ENCODE assay signal across 10 cellular contexts in genomic region chr19:2529473-2529918, GRCh38. TPM values are rescaled to one million over a fixed set of nuclear protein-coding genes. Genes with fewer than 3 reads are reported as not detected.
DNase-seq lines count a peak whose midpoint lies in the region; ATAC-seq, FAIRE-seq and TF ChIP-seq lines count a peak whose summit lies in the region.
"Had no signal": no experiment of that assay in that cellular context is flagged by ENCODE, and none has a peak within 500 bp of the region (broad histone marks: within the 10 kb centered on the region; RNA-seq: fewer than 3 reads in every experiment).

No MANE protein-coding gene starts in this region.

- H3K4me2 ChIP-seq in endothelial cell of umbilical vein (ENCODE audit: insufficient read depth, low read length) (no peak overlapping the region), neural progenitor cell (no peak overlapping the region)

- no peaks in the 10 kb centered on the region for H3K9me3 ChIP-seq in endothelial cell of umbilical vein (replicated peaks; ENCODE audit: control insufficient read depth, insufficient read depth, low read length)
- no peaks in the 10 kb centered on the region for H3K9me3 ChIP-seq in neural progenitor cell (ENCODE audit: low read depth)
- H3K9me3 ChIP-seq in tibial artery, result peaks cover 0 to 4% (median 0%) of the 10 kb centered on the region in 3 donors

- TF ChIP-seq CTCF in endothelial cell of umbilical vein (IDR thresholded peaks at IDR 0.05; ENCODE audit: extremely low read depth in 1 of 2, insufficient read depth in 1 of 2, low read depth in 1 of 2, low read length in 2 of 2) (no peak), neural progenitor cell (IDR thresholded peaks at IDR 0.05) (no peak), tibial artery (IDR thresholded peaks at IDR 0.05) (no peak)

- H3K9ac ChIP-seq in endothelial cell of umbilical vein (replicated peaks; ENCODE audit: extremely low read depth, insufficient read depth, low read length) (peak overlapping the region; percentile 34), neural progenitor cell (no peak overlapping the region)
- H3K9ac ChIP-seq: parathyroid adenoma had no signal

- TF ChIP-seq POLR2A in endothelial cell of umbilical vein (IDR thresholded peaks at IDR 0.05; ENCODE audit: low read depth, low read length), result no peak

- H3K27ac ChIP-seq in endothelial cell of umbilical vein (ENCODE audit: insufficient read depth, low read depth, low read length), result peak overlapping the region; percentile 75
- no peak overlapping the region for H3K27ac ChIP-seq in neural progenitor cell
- no peak overlapping the region for H3K27ac ChIP-seq in tibial artery
- H3K27ac ChIP-seq: parathyroid adenoma had no signal

- H2AFZ ChIP-seq in endothelial cell of umbilical vein (ENCODE audit: low read depth, low read length), result no peak overlapping the region
- H2AFZ ChIP-seq in neural progenitor cell (replicated peaks), result no peak overlapping the region
- H2AFZ ChIP-seq: parathyroid adenoma had no signal

- no peak overlapping the region for H3K4me3 ChIP-seq in endothelial cell of umbilical vein (replicated peaks in 1 of 3; ENCODE audit: insufficient read depth in 1 of 3, low read depth in 1 of 3, low read length in 3 of 3)
- no peak overlapping the region for H3K4me3 ChIP-seq in neural progenitor cell
- H3K4me3 ChIP-seq in tibial artery, result no peak overlapping the region

- H3K4me1 Mint-ChIP-seq in neural progenitor cell, result peaks cover 11% of the 10 kb centered on the region

- no peak overlapping the region for H3K27ac Mint-ChIP-seq in neural progenitor cell

- peaks cover 11% of the 10 kb centered on the region for H3F3A ChIP-seq in neural progenitor cell (ENCODE audit: low read depth)

- H3K36me3 ChIP-seq in endothelial cell of umbilical vein (ENCODE audit: control insufficient read depth in 2 of 2, extremely low read depth in 1 of 2, insufficient read depth in 2 of 2, low read length in 2 of 2) (no peaks in the 10 kb centered on the region), neural progenitor cell (no peaks in the 10 kb centered on the region), tibial artery (no peaks in the 10 kb centered on the region)

- H3K4me3 Mint-ChIP-seq in neural progenitor cell, result no peak overlapping the region

- no TSS peak for BruUV-seq in endothelial cell of umbilical vein (replicated peaks; lab: Mats Ljungman, UMichigan)

- CTCF ChIA-PET in endothelial cell of umbilical vein (lab: Charles Lee), result interaction anchor here (0.9 to 2.8 kb wide), 6 partner anchors 9 to 82 kb away, joined by 3 to 19 read pairs (median 4); no protein-coding TSS in a partner anchor

- peak; percentile 98 for DNase-seq in GM04504 (ENCODE audit: low read depth)
- DNase-seq in NCI-H460 (ENCODE audit: extremely low read depth, low read depth), result peak; percentile 94
- peak; percentile 75 for DNase-seq in endothelial cell of umbilical vein (ENCODE audit: low read depth, low spot score)
- DNase-seq in sciatic nerve (ENCODE audit: low spot score), result no peak
- DNase-seq in pons (ENCODE audit: low spot score), result no peak
- DNase-seq in neural progenitor cell (ENCODE audit: low spot score), result no peak
- DNase-seq in tibial artery, result no peak
- DNase-seq: substantia nigra had no signal

- H3K36me3 Mint-ChIP-seq in neural progenitor cell, result peaks cover 5% of the 10 kb centered on the region

- H3K4me1 ChIP-seq in endothelial cell of umbilical vein (ENCODE audit: control insufficient read depth, extremely low read depth, insufficient read depth, low read length) (peaks cover 36% of the 10 kb centered on the region), neural progenitor cell (peaks cover 6% of the 10 kb centered on the region), tibial artery (peaks cover 10 to 31% (median 19%) of the 10 kb centered on the region in 4 donors)
- H3K4me1 ChIP-seq: parathyroid adenoma had no signal

- peaks cover 11% of the 10 kb centered on the region for H3K9me3 Mint-ChIP-seq in neural progenitor cell

- FAIRE-seq in endothelial cell of umbilical vein (lab: Jason Lieb, UNC), result peak; percentile 98

- no peaks in the 10 kb centered on the region for H3K27me3 Mint-ChIP-seq in neural progenitor cell (ENCODE audit: insufficient read depth, low read depth)

- dilution Hi-C loops in endothelial cell of umbilical vein (cut with MboI; ENCODE audit: extremely low pct_ligation_motif_present, low sequenced_read_pairs), result no loop called here

- H3K27me3 ChIP-seq in endothelial cell of umbilical vein (ENCODE audit: control insufficient read depth in 2 of 2, insufficient read depth in 2 of 2, low read length in 2 of 2) (no peaks in the 10 kb centered on the region), neural progenitor cell (no peaks in the 10 kb centered on the region), tibial artery (no peaks in the 10 kb centered on the region)

- H3K79me2 ChIP-seq in endothelial cell of umbilical vein (ENCODE audit: control insufficient read depth, insufficient read depth, low read length), result no peaks in the 10 kb centered on the region
- no peaks in the 10 kb centered on the region for H3K79me2 ChIP-seq in neural progenitor cell (ENCODE audit: low read depth)
- H3K79me2 ChIP-seq: parathyroid adenoma had no signal

- H4K20me1 ChIP-seq in endothelial cell of umbilical vein (replicated peaks; ENCODE audit: control insufficient read depth, extremely low read depth, insufficient read depth, low read length) (no peaks in the 10 kb centered on the region), neural progenitor cell (ENCODE audit: low read depth) (no peaks in the 10 kb centered on the region)

- POLR2A ChIA-PET in endothelial cell of umbilical vein (lab: Charles Lee), result interaction anchor here (2.1 to 3.7 kb wide), 2 partner anchors 12 to 53 kb away, joined by 9 to 23 read pairs; partner anchors contain the start of gene GADD45B

- intact Hi-C loops in endothelial cell of umbilical vein (cut with micrococcal nuclease), result loop anchor here (1.0 kb wide), 1 partner anchor 34 kb away; no protein-coding TSS in a partner anchor
- intact Hi-C loops in sciatic nerve (cut with DNase I), result no loop called here
- intact Hi-C loops in tibial artery (cut with DNase I; ENCODE audit: low total_unique reads), result no loop called here

- ATAC-seq in sciatic nerve (peak; percentile 35), HG03025 (IDR thresholded peaks at IDR 0.05; ENCODE audit: low FRiP score, unreplicated experiment) (no peak)

- no peaks in the 10 kb centered on the region for H3K9me1 ChIP-seq in endothelial cell of umbilical vein (replicated peaks; ENCODE audit: control insufficient read depth, extremely low read depth, insufficient read depth, low read length)

TF ChIP-seq in endothelial cell of umbilical vein, 7 proteins besides CTCF, POLR2A, EP300 and RAD21:
- TF ChIP-seq JUN (IDR thresholded peaks at IDR 0.05; ENCODE audit: borderline replicate concordance, insufficient read depth, insufficient read length, low read depth) (peak; percentile 85), POLR2AphosphoS5 (IDR thresholded peaks at IDR 0.05; ENCODE audit: insufficient read depth, low read depth, low read length) (peak; percentile 42), FOS (IDR thresholded peaks at IDR 0.05; ENCODE audit: borderline replicate concordance, insufficient read depth, low read length) (peak; percentile 86), GATA2 (IDR thresholded peaks at IDR 0.05; ENCODE audit: insufficient read depth, insufficient read length, low read depth, low read length) (no peak)

RNA-seq across cellular contexts. Expression of gene GADD45B, which starts 53.6 kb away (rescaled TPM):
- 36.6 and 38.4 TPM in 2 replicates for total RNA-seq in NCI-H460 (2014; rRNA removed; shearing (Covaris generic))
- 39.1 and 53.0 TPM in 2 replicates for polyA plus RNA-seq in NCI-H460 (2014; cell fraction: nucleus; rRNA removed)
- total RNA-seq in endothelial cell of umbilical vein (61.3 and 75.9 TPM in 2 replicates), sciatic nerve (136 TPM), neural progenitor cell (ENCODE audit: low replicate concordance) (3.9 and 6.2 TPM in 2 replicates)
- polyA plus RNA-seq in endothelial cell of umbilical vein, result 249 and 267 TPM in 2 replicates
- polyA plus RNA-seq in endothelial cell of umbilical vein (2011; cell fraction: cytosol; rRNA removed), result 162 and 222 TPM in 2 replicates
- 291 and 446 TPM in 2 replicates for polyA plus RNA-seq in endothelial cell of umbilical vein (2011; cell fraction: nucleus; rRNA removed)
- 38.1 and 69.3 TPM in 2 replicates for polyA plus RNA-seq in endothelial cell of umbilical vein (2012)
- 101 and 128 TPM in 2 replicates for polyA minus RNA-seq in endothelial cell of umbilical vein
- 61.3 TPM for polyA minus RNA-seq in endothelial cell of umbilical vein (2011; cell fraction: cytosol; rRNA and poly(A)+ RNA removed)
- 110 and 238 TPM in 2 replicates for polyA minus RNA-seq in endothelial cell of umbilical vein (2011; cell fraction: nucleus; rRNA and poly(A)+ RNA removed)

Comparison
In these comparisons a context has a peak if more than half of its experiments do, and no peak if none do; other contexts are left out.
1. DNase-seq: peak in GM04504 (single experiment), NCI-H460 (single experiment) and endothelial cell of umbilical vein (single experiment); none in sciatic nerve (single experiment), pons (single experiment), neural progenitor cell (single experiment) and tibial artery (0 of 2).